ENCODE assay signal across 20 cellular contexts in the genomic region with DNA sequence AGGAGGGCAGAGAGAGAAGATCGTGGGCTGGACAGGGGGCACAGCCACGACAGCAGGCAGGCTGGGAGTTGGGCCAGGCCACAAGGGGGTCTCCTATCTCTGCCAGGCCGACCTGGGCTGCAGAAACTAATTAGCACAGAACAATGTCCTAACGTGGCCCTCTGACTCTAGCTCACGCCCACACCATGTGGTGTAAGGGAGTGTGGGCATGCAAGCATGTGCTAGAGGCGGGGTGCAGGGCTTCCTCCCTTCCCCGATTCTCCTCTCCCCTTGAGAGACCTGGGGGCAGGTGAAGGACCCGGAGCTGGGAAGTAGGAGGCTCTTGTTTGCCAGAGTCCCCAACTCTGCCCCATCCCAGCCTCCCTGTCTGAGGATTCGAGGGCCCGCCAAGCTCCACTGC.
DNase-seq lines count a peak whose midpoint lies in the region; ATAC-seq, FAIRE-seq and TF ChIP-seq lines count a peak whose summit lies in the region.
"Had no signal": no experiment of that assay in that cellular context is flagged by ENCODE, and none has a peak within 500 bp of the region (broad histone marks: within the 10 kb centered on the region; RNA-seq: fewer than 3 reads in every experiment).

No MANE protein-coding gene starts in this region.

- no peak for TF ChIP-seq RAD21 in H1 (IDR thresholded peaks at IDR 0.05 in 1 of 2, conservative IDR thresholded peaks at IDR 0.05 in 1 of 2; ENCODE audit: low read depth in 2 of 2, low read length in 2 of 2)

- H2BK5ac ChIP-seq in H1 (ENCODE audit: low read depth, low read length) = no peak overlapping the region

- intact Hi-C loops in Panc1 (cut with micrococcal nuclease; ENCODE audit: unreplicated experiment) (no loop called here), upper lobe of right lung (cut with DNase I) (no loop called here)

- POLR2A ChIA-PET in HEK293 (lab: Yijun Ruan, JAX) (no interaction called here), Panc1 (lab: Charles Lee) (no interaction called here), H1 (lab: Charles Lee; ENCODE audit: partially characterized antibody) (interaction anchor here (1.1 to 1.2 kb wide), 2 partner anchors 11 to 464 kb away, joined by 3 to 4 read pairs; no protein-coding TSS in a partner anchor)

- FAIRE-seq in H1 (lab: Jason Lieb, UNC) (no peak), urothelium cell line (lab: Jason Lieb, UNC) (no peak)
- FAIRE-seq: A204.1, G401.6, K562 had no signal

- H3K4ac ChIP-seq in H1 (replicated peaks; ENCODE audit: insufficient read length, low read depth, low read length) = no peak overlapping the region

- H2BK15ac ChIP-seq in H1 (ENCODE audit: low read length) = 0 out of 2 replicates have a peak overlapping the region, but pooled peaks have one; percentile 46

- H3K4me3 ChIP-seq in HEK293 (ENCODE audit: low read depth, low read length) = no peak overlapping the region
- H3K4me3 ChIP-seq in Panc1 (ENCODE audit: low read depth in 2 of 2, low read length in 2 of 2) = no peak overlapping the region
- no peak overlapping the region for H3K4me3 ChIP-seq in H1 (ENCODE audit: extremely low read depth in 1 of 4, insufficient read depth in 2 of 4, low read depth in 3 of 4, low read length in 4 of 4)
- H3K4me3 ChIP-seq in upper lobe of right lung = no peak overlapping the region
- H3K4me3 ChIP-seq: HAP-1, K562 had no signal

- no peak overlapping the region for H3K4me2 ChIP-seq in H1 (ENCODE audit: insufficient read depth in 1 of 2, low read depth in 2 of 2, low read length in 2 of 2)

- no peak overlapping the region for H4K5ac ChIP-seq in H1 (ENCODE audit: insufficient read length, low read depth, low read length)

- no peak overlapping the region for H4K91ac ChIP-seq in H1 (replicated peaks; ENCODE audit: insufficient read length, low read length)

- H3K9me3 ChIP-seq in HEK293 (ENCODE audit: control insufficient read depth, insufficient read depth, low read depth, low read length) (no peaks in the 10 kb centered on the region), Panc1 (ENCODE audit: control insufficient read depth, insufficient read depth, low read depth, low read length) (no peaks in the 10 kb centered on the region), H1 (ENCODE audit: insufficient read depth in 2 of 2, low read depth in 1 of 2, low read length in 1 of 2) (no peaks in the 10 kb centered on the region), upper lobe of right lung (no peaks in the 10 kb centered on the region)
- H3K9me3 ChIP-seq: BE2C, HAP-1 had no signal

- H3K23me2 ChIP-seq in H1 (ENCODE audit: low read depth, low read length) = no peaks in the 10 kb centered on the region; the same call in 1 of the 2 replicates

- H2AFZ ChIP-seq in H1 (ENCODE audit: low read length) = no peak overlapping the region

- no peaks in the 10 kb centered on the region for H4K20me1 ChIP-seq in H1 (replicated peaks in 1 of 2; ENCODE audit: control insufficient read depth in 1 of 2, insufficient read depth in 2 of 2, low read length in 2 of 2)

- H3K56ac ChIP-seq in H1 (replicated peaks; ENCODE audit: insufficient read length, low read depth, low read length) = no peak overlapping the region

- H3K4me1 ChIP-seq in HEK293 (ENCODE audit: control insufficient read depth, insufficient read depth, low read length) (peaks cover 4% of the 10 kb centered on the region; the same call in 1 of the 2 replicates), Panc1 (ENCODE audit: control insufficient read depth, insufficient read depth, low read length) (peaks cover 31% of the 10 kb centered on the region), H1 (replicated peaks in 1 of 4; ENCODE audit: control insufficient read depth in 3 of 4, insufficient read depth in 4 of 4, low read length in 3 of 4) (peaks cover 0 to 17% (median 11%) of the 10 kb centered on the region in 4 experiments; a peak in 6 of 7 replicates), upper lobe of right lung (peaks cover 4% of the 10 kb centered on the region)
- H3K4me1 ChIP-seq: HAP-1 had no signal

- H3K36me3 ChIP-seq in HEK293 (ENCODE audit: control insufficient read depth in 2 of 2, insufficient read depth in 1 of 2, low read length in 2 of 2) = no peaks in the 10 kb centered on the region
- H3K36me3 ChIP-seq in Panc1 (ENCODE audit: control insufficient read depth, insufficient read depth, low read length) = no peaks in the 10 kb centered on the region
- H3K36me3 ChIP-seq in H1 (ENCODE audit: control insufficient read depth in 2 of 4, insufficient read depth in 4 of 4, low read length in 3 of 4) = no peaks in the 10 kb centered on the region
- H3K36me3 ChIP-seq in upper lobe of right lung = no peaks in the 10 kb centered on the region
- H3K36me3 ChIP-seq: BE2C, HAP-1 had no signal

- no peak overlapping the region for H2BK120ac ChIP-seq in H1 (replicated peaks; ENCODE audit: low read depth, low read length)

- 90% methylated on average over 10 of the region's 10 CpGs; no CpG with 5 or more reads in 1 of the 2 experiments for WGBS in H1 (ENCODE audit: extremely low coverage in 1 of 2, insufficient coverage in 1 of 2, insufficient read length in 1 of 2, insufficient replicate concordance in 2 of 2, low coverage in 1 of 2, low lambda C conversion rate in 2 of 2, missing lambda C conversion rate in 1 of 2), 2 experiments

- no peak overlapping the region for H3K18ac ChIP-seq in H1 (ENCODE audit: extremely low read depth, low read length)

- TF ChIP-seq CTCF in HEK293 (tag by site-specific recombination; IDR thresholded peaks at IDR 0.05) = no peak
- no peak for TF ChIP-seq CTCF in Panc1 (IDR thresholded peaks at IDR 0.05)
- no peak for TF ChIP-seq CTCF in H1 (IDR thresholded peaks at IDR 0.05; ENCODE audit: control extremely low read depth in 1 of 3, insufficient read depth in 1 of 3, low read depth in 1 of 3, low read length in 3 of 3)
- TF ChIP-seq CTCF in upper lobe of right lung (IDR thresholded peaks at IDR 0.05) = no peak

- peak overlapping the region; percentile 90; the same call in 1 of the 2 replicates for H2AK5ac ChIP-seq in H1 (ENCODE audit: low read depth, low read length)

- H3K79me2 ChIP-seq in H1 (ENCODE audit: control insufficient read depth in 1 of 2, insufficient read depth in 2 of 2, low read length in 2 of 2) = no peaks in the 10 kb centered on the region

- in situ Hi-C loops in Panc1 (cut with HindIII; ENCODE audit: low pct_unique_long_range_greater_than_20kb, low sequenced_read_pairs) = no loop called here

- H2BK20ac ChIP-seq in H1 (ENCODE audit: low read length) = peak overlapping the region; percentile 55; the same call in 1 of the 2 replicates

- no peak for ATAC-seq in Panc1
- peak; percentile 8 for ATAC-seq in upper lobe of right lung
- ATAC-seq: K562 had no signal

- TF ChIP-seq EP300 in H1 (IDR thresholded peaks at IDR 0.05; ENCODE audit: borderline replicate concordance in 1 of 2, low read depth in 2 of 2, low read length in 2 of 2) = no peak

- CTCF ChIA-PET in HEK293 (lab: Yijun Ruan, JAX) (interaction anchor here (0.6 to 5.3 kb wide), 4 partner anchors 23 to 450 kb away, joined by 3 to 33 read pairs (median 4); no protein-coding TSS in a partner anchor), Panc1 (lab: Charles Lee) (interaction anchor here (0.6 to 0.7 kb wide), 2 partner anchors 67 to 85 kb away, joined by 3 read pairs; no protein-coding TSS in a partner anchor), H1 (lab: Charles Lee; ENCODE audit: partially characterized antibody) (interaction anchor here (1.0 to 11.7 kb wide), 11 partner anchors 10 to 251 kb away, joined by 3 to 74 read pairs (median 5); no protein-coding TSS in a partner anchor)

- H3K27ac ChIP-seq in HEK293 (ENCODE audit: extremely low read depth, low read depth, low read length) = no peak overlapping the region
- peak overlapping the region; percentile 81 for H3K27ac ChIP-seq in Panc1 (ENCODE audit: low read length)
- H3K27ac ChIP-seq in H1 (ENCODE audit: low read depth, low read length) = no peak overlapping the region
- no peak overlapping the region for H3K27ac ChIP-seq in upper lobe of right lung
- H3K27ac ChIP-seq: HL-60 had no signal

- no peak overlapping the region for H3K23ac ChIP-seq in H1 (ENCODE audit: insufficient read length)

- H3K9ac ChIP-seq in H1 (replicated peaks in 1 of 4; ENCODE audit: extremely low read depth in 1 of 4, low read depth in 3 of 4, low read length in 3 of 4) = no peak overlapping the region

- BruUV-seq in Panc1 (replicated peaks; lab: Mats Ljungman, UMichigan) = no TSS peak

- H3K14ac ChIP-seq in H1 (ENCODE audit: insufficient read length) = no peak overlapping the region

- no peaks in the 10 kb centered on the region for H3K27me3 ChIP-seq in Panc1 (ENCODE audit: control insufficient read depth, insufficient read depth, low read length)
- H3K27me3 ChIP-seq in H1 (replicated peaks in 1 of 4; ENCODE audit: control insufficient read depth in 3 of 4, extremely low read depth in 1 of 4, insufficient read depth in 3 of 4, low read length in 3 of 4) = no peaks in the 10 kb centered on the region
- H3K27me3 ChIP-seq in upper lobe of right lung = no peaks in the 10 kb centered on the region
- H3K27me3 ChIP-seq: BE2C had no signal

- no peak overlapping the region for H4K8ac ChIP-seq in H1 (ENCODE audit: extremely low read depth, insufficient read depth, low read length)

- DNase-seq in Panc1 (ENCODE audit: low read depth, low spot score) (no peak), H1 (ENCODE audit: low read depth in 1 of 2, low spot score in 2 of 2) (no peak), upper lobe of right lung (no peak), urothelium cell line (ENCODE audit: low spot score) (no peak), NCI-H146 treated with DMSO at 0.1 percent for 48 hours (lab: John Stamatoyannopoulos, UW; ENCODE audit: unreplicated experiment) (no peak)
- DNase-seq: ACHN; BE2C; C1 segment of cervical spinal cord; CD4-positive, CD25-positive, alpha-beta regulatory T cell; CD8-positive, alpha-beta memory T cell; COR-L47; DMS 273 treated with DMSO at 0.1 percent for 48 hours; DMS53; IMR-90 had no signal

- peak overlapping the region; percentile 75; the same call in 1 of the 2 replicates for H2BK12ac ChIP-seq in H1 (ENCODE audit: low read depth, low read length)

- H3K79me1 ChIP-seq in H1 (ENCODE audit: low read depth, low read length) = no peaks in the 10 kb centered on the region

- no peak for TF ChIP-seq POLR2A in H1 (IDR thresholded peaks at IDR 0.05; ENCODE audit: control extremely low read depth in 1 of 2, low read depth in 2 of 2, low read length in 2 of 2)

TF ChIP-seq in HEK293, 187 proteins besides CTCF, POLR2A, EP300 and RAD21 (continues in another document):
- peak; percentile 63 for TF ChIP-seq ZFHX2 (tag by site-specific recombination; conservative IDR thresholded peaks at IDR 0.05)
- TF ChIP-seq GLIS1 (tag by site-specific recombination; IDR thresholded peaks at IDR 0.05) = peak; percentile 18; the same call in 1 of the 2 replicates

TF ChIP-seq in H1, 55 proteins besides CTCF, POLR2A, EP300 and RAD21:
- TF ChIP-seq KDM5A (IDR thresholded peaks at IDR 0.05; ENCODE audit: low read length) (no peak), SIN3A (conservative IDR thresholded peaks at IDR 0.05 in 1 of 2, IDR thresholded peaks at IDR 0.05 in 1 of 2; ENCODE audit: low read depth in 1 of 2, low read length in 2 of 2) (no peak), CHD2 (IDR thresholded peaks at IDR 0.05; ENCODE audit: low read length) (no peak)
